9 cellular contexts compared by ENCODE assay signal in the genomic region with DNA sequence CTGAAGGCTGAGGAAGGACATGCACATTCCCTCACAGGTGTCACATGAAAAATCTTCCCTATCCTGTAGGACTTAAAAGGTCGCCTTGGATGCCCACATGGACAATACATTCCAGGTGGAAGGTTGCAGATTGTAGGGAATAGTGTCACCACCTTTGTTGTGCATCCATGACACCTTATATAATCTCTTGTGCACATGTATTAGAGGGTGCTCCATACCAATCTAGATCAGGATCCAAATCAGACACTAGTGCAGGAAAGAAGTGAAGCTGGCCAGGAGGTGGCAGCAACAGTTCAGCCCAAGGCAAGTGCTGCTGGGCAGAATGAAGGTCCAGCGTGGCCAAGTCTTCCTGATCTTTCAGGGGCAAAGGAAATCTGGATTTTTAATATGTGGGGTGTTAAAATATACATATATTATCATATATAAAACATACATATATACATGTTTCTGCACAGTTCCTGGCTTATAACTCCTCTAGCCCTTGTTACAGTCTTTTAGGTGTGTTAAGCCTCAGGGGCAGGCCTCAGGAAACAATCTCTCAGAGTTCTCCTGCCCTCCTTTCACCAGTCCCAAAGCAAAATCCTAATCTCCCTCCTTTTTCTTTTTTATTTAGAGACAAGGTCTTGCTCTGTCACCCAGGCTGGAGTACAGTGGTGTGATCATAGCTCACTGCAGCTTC. TPM values are rescaled to one million over a fixed set of nuclear protein-coding genes. Genes with fewer than 3 reads are reported as not detected.
DNase-seq lines count a peak whose midpoint lies in the region; ATAC-seq and TF ChIP-seq lines count a peak whose summit lies in the region.
"Had no signal": no experiment of that assay in that cellular context is flagged by ENCODE, and none has a peak within 500 bp of the region (broad histone marks: within the 10 kb centered on the region; RNA-seq: fewer than 3 reads in every experiment).

No MANE protein-coding gene starts in this region.

- 46 to 54% methylated on average over 2 of the region's 2 CpGs for WGBS in lower leg skin, 2 donors

- ATAC-seq in GM21723 (IDR thresholded peaks at IDR 0.05; ENCODE audit: unreplicated experiment), result peak; percentile 50
- ATAC-seq in HG03196 (IDR thresholded peaks at IDR 0.05; ENCODE audit: unreplicated experiment), result no peak

- peaks cover 3 to 14% (median 9%) of the 10 kb centered on the region in 3 donors for H3K4me1 Mint-ChIP-seq in CD8-positive, alpha-beta memory T cell

- no peaks in the 10 kb centered on the region for H3K9me3 Mint-ChIP-seq in CD8-positive, alpha-beta memory T cell
- H3K9me3 Mint-ChIP-seq: stimulated activated naive CD8-positive, alpha-beta T cell treated with anti-CD3 and anti-CD28 coated beads, Interleukin-15, Interleukin-2, amounts not matched to agents 100 ng/mL and 50 ng/mL, for 24 hours had no signal

- TF ChIP-seq POLR2A in lower leg skin (IDR thresholded peaks at IDR 0.05), result no peak

- no peak overlapping the region for H3K4me3 ChIP-seq in CD8-positive, alpha-beta memory T cell (ENCODE audit: low read length)
- H3K4me3 ChIP-seq in lower leg skin (ENCODE audit: low read depth, poor library complexity, severe bottlenecking), result no peak overlapping the region

- intact Hi-C loops in lower leg skin (cut with DNase I; ENCODE audit: low total_unique reads), result loop anchor here (10.0 kb wide), 2 partner anchors 159 to 259 kb away; no protein-coding TSS in a partner anchor

- no peak overlapping the region for H3K27ac ChIP-seq in CD8-positive, alpha-beta memory T cell (ENCODE audit: low read depth, low read length)
- 0 out of 2 replicates have a peak overlapping the region, but pooled peaks have one; percentile 11 for H3K27ac ChIP-seq in VCaP

- no peaks in the 10 kb centered on the region for H3K27me3 ChIP-seq in CD8-positive, alpha-beta memory T cell (ENCODE audit: insufficient read depth, low read length, poor library complexity, severe bottlenecking)

- peak; percentile 6 to 54 (median 18) for DNase-seq in CD8-positive, alpha-beta memory T cell
- DNase-seq in NCI-H2196 (lab: John Stamatoyannopoulos, UW; ENCODE audit: unreplicated experiment) (peak; percentile 75), dermis microvascular lymphatic vessel endothelial cell (ENCODE audit: low read depth in 2 of 2) (peak; percentile 65 to 78), lower leg skin (ENCODE audit: low spot score in 2 of 2) (peak; percentile 36 to 86)
- DNase-seq in stimulated activated CD8-positive, alpha-beta memory T cell treated with anti-CD3 and anti-CD28 coated beads, Interleukin-15, amount 100 ng/mL, for 48 hours (ENCODE audit: low read depth in 2 of 2), result peak; percentile 23 to 26

- H3K4me3 Mint-ChIP-seq in CD8-positive, alpha-beta memory T cell, result no peak overlapping the region
- H3K4me3 Mint-ChIP-seq: stimulated activated naive CD8-positive, alpha-beta T cell treated with anti-CD3 and anti-CD28 coated beads, Interleukin-15, Interleukin-2, amounts not matched to agents 100 ng/mL and 50 ng/mL, for 24 hours had no signal

- no peaks in the 10 kb centered on the region for H3K27me3 Mint-ChIP-seq in CD8-positive, alpha-beta memory T cell
- H3K27me3 Mint-ChIP-seq: stimulated activated naive CD8-positive, alpha-beta T cell treated with anti-CD3 and anti-CD28 coated beads, Interleukin-15, Interleukin-2, amounts not matched to agents 100 ng/mL and 50 ng/mL, for 24 hours had no signal

- TF ChIP-seq CTCF in VCaP (conservative IDR thresholded peaks at IDR 0.05) (peak; percentile 90), lower leg skin (IDR thresholded peaks at IDR 0.05) (peak in 1 of 3 donors; percentile 48)

- no peaks in the 10 kb centered on the region for H3K4me1 ChIP-seq in CD8-positive, alpha-beta memory T cell (ENCODE audit: insufficient read depth, low read length)

- H3K36me3 ChIP-seq in CD8-positive, alpha-beta memory T cell (ENCODE audit: insufficient read depth, low read length), result peaks cover 11% of the 10 kb centered on the region

- H3K9me3 ChIP-seq in CD8-positive, alpha-beta memory T cell (ENCODE audit: low read length), result no peaks in the 10 kb centered on the region

- POLR2A ChIA-PET in CD8-positive, alpha-beta memory T cell (lab: Charles Lee), result interaction anchor here (0.5 to 0.9 kb wide), 3 partner anchors 65 to 212 kb away, joined by 3 to 4 read pairs (median 4); no protein-coding TSS in a partner anchor

- H3K36me3 Mint-ChIP-seq in CD8-positive, alpha-beta memory T cell, result peaks cover 4 to 60% (median 14%) of the 10 kb centered on the region in 3 donors

- peak overlapping the region in 4 of 8 donors; percentile 18 to 76 (median 45) for H3K27ac Mint-ChIP-seq in CD8-positive, alpha-beta memory T cell
- H3K27ac Mint-ChIP-seq: stimulated activated naive CD8-positive, alpha-beta T cell treated with anti-CD3 and anti-CD28 coated beads, Interleukin-15, Interleukin-2, amounts not matched to agents 100 ng/mL and 50 ng/mL, for 24 hours had no signal

- CTCF ChIA-PET in CD8-positive, alpha-beta memory T cell (lab: Charles Lee), result interaction anchor here (0.8 to 4.0 kb wide), 11 partner anchors 16 to 327 kb away, joined by 3 to 19 read pairs (median 5); partner anchors contain the start of genes CASP10, HYCC2, NIF3L1 and ORC2

RNA-seq across cellular contexts. Expression of gene NIF3L1, which starts 16.6 kb away (rescaled TPM):
- total RNA-seq in CD8-positive, alpha-beta memory T cell, result 10 to 100 TPM; 25.7 to 32.0 TPM
- 18.3 TPM for polyA plus RNA-seq in CD8-positive, alpha-beta memory T cell
- total RNA-seq in dermis microvascular lymphatic vessel endothelial cell (12.6 and 14.4 TPM in 2 replicates), lower leg skin (10 to 100 TPM; 19.1 to 41.2 (median 25.2) TPM)

RNA-seq across cellular contexts. Expression of gene PPIL3, which starts 16.9 kb away (rescaled TPM):
- 10 to 100 TPM; 24.9 to 31.0 TPM for total RNA-seq in CD8-positive, alpha-beta memory T cell
- 25.2 TPM for polyA plus RNA-seq in CD8-positive, alpha-beta memory T cell
- 22.5 and 23.4 TPM in 2 replicates for total RNA-seq in dermis microvascular lymphatic vessel endothelial cell
- 10 to 100 TPM; 12.6 to 32.5 (median 20.6) TPM for total RNA-seq in lower leg skin

RNA-seq across cellular contexts. Expression of gene CLK1, which starts 41.3 kb away (rescaled TPM):
- 100 to 1,000 TPM; 110 to 114 TPM for total RNA-seq in CD8-positive, alpha-beta memory T cell
- 44.8 TPM for polyA plus RNA-seq in CD8-positive, alpha-beta memory T cell
- total RNA-seq in dermis microvascular lymphatic vessel endothelial cell, result 53.3 and 73.3 TPM in 2 replicates
- 100 to 1,000 TPM in 3 of 4 donors, 10 to 100 TPM in 1; 86.0 to 307 (median 205) TPM for total RNA-seq in lower leg skin

RNA-seq across cellular contexts. Expression of gene ORC2, which starts 57.7 kb away (rescaled TPM):
- total RNA-seq in CD8-positive, alpha-beta memory T cell, result 10 to 100 TPM; 47.9 to 51.9 TPM
- polyA plus RNA-seq in CD8-positive, alpha-beta memory T cell, result 8.5 TPM
- 13.8 and 16.9 TPM in 2 replicates for total RNA-seq in dermis microvascular lymphatic vessel endothelial cell
- 10 to 100 TPM; 10.1 to 20.8 (median 15.5) TPM for total RNA-seq in lower leg skin

Comparison
In these comparisons a context has a peak if more than half of its experiments do, and no peak if none do; other contexts are left out.
1. DNase-seq: peak in every context shown above with its lines; median percentile 75 in NCI-H2196; 72 in dermis microvascular lymphatic vessel endothelial cell; 61 in lower leg skin; 24 in stimulated activated CD8-positive, alpha-beta memory T cell treated with anti-CD3 and anti-CD28 coated beads, Interleukin-15, amount 100 ng/mL, for 48 hours; 18 in CD8-positive, alpha-beta memory T cell.